ENCODE assay signal across 8 cellular contexts in the genomic region with DNA sequence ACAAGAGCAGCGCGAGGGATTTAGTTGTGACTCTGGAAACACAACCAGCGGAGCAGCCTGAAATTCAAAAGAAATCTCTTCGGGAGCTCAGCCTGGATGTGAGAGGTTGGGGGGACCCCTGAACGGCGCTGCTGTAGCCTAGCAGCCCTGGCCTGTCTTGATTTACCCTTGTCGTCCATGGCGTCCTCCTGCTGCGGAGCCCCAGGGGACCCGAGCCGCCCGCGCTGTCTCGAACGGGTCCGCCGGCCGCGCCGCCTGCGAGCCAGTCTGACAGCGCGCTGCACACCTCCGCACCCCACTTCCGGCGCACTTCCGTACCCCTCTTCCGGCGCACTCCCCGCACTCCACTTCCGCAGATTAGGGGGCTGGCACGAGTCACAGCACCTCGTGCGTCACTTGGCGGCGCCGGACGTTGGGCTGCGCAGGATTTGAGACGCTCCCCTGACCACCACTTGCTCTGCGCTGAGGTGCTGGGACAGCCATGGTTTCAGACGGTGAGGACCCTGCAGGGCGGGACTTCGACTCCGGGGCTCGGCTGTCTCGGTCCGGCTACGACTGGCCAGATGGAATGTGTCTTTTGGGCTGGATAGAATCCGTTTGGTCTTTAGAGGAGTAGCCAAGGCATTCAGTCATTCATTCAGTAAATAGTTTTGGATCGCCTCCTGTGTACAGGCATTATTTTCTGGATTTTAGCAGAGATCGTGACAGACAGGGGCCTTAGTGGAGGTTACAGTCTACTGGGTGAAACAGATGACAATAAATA. TPM values are rescaled to one million over a fixed set of nuclear protein-coding genes. Genes with fewer than 3 reads are reported as not detected.
DNase-seq lines count a peak whose midpoint lies in the region; ATAC-seq, FAIRE-seq and TF ChIP-seq lines count a peak whose summit lies in the region.

A gene (minus strand): TSS at position 308 of the 763 bp plus-strand sequence. CDS start 129 bp downstream, at position 179.
A gene (plus strand): TSS at position 451 of the 763 bp plus-strand sequence. CDS start 31 bp downstream, at position 482.

- CTCF ChIA-PET in AG04449 (lab: Yijun Ruan, JAX) = interaction anchor here (0.9 to 4.6 kb wide), 2 partner anchors 13 to 24 kb away, joined by 3 to 27 read pairs; no protein-coding TSS in a partner anchor

- peak within 1 kb of the TSS; percentile 85 for H3K4me3 ChIP-seq in AG04449 (ENCODE audit: low read depth, low read length)
- H3K4me3 ChIP-seq in WI38 (ENCODE audit: low read depth, low read length) = peak within 1 kb of the TSS; percentile 98
- H3K4me3 ChIP-seq in bronchial epithelial cell (ENCODE audit: low read depth, low read length) = peak within 1 kb of the TSS; percentile 99
- peak within 1 kb of the TSS; percentile 78 for H3K4me3 ChIP-seq in smooth muscle cell

- DNase-seq in AG04449 (ENCODE audit: low read depth, low spot score) (peak; percentile 77), NCI-H2227 treated with DMSO at 0.1 percent for 48 hours (lab: John Stamatoyannopoulos, UW) (peak; percentile 98), bronchial epithelial cell (ENCODE audit: low read depth) (peak; percentile 92), iPS-NIHi11 (ENCODE audit: low spot score) (peak; percentile 100), smooth muscle cell (lab: John Stamatoyannopoulos, UW; ENCODE audit: unreplicated experiment) (peak; percentile 84)

- no peaks in the 10 kb centered on the region for H4K20me1 ChIP-seq in smooth muscle cell (ENCODE audit: low read depth)

- H3K27me3 ChIP-seq in bronchial epithelial cell (ENCODE audit: control insufficient read depth, insufficient read depth, low read length) = no peaks in the 10 kb centered on the region
- no peaks in the 10 kb centered on the region for H3K27me3 ChIP-seq in smooth muscle cell (ENCODE audit: low read depth)

- FAIRE-seq in bronchial epithelial cell (lab: Jason Lieb, UNC) = no peak

- peaks cover 27% of the 10 kb centered on the region for H3K79me2 ChIP-seq in smooth muscle cell (ENCODE audit: low read depth)

- under 1% methylated on average over 51 of the region's 52 CpGs for WGBS in smooth muscle cell (ENCODE audit: low lambda C conversion rate)

- H3F3A ChIP-seq in smooth muscle cell (ENCODE audit: low read depth) = no peaks in the 10 kb centered on the region

- H3K9ac ChIP-seq in smooth muscle cell (ENCODE audit: low read depth) = peak within 1 kb of the TSS; percentile 90

- peak within 1 kb of the TSS; percentile 88 for H2AFZ ChIP-seq in smooth muscle cell (ENCODE audit: low read depth)

- H3K27ac ChIP-seq in smooth muscle cell (ENCODE audit: low read depth) = peak within 1 kb of the TSS; percentile 80

- POLR2A ChIA-PET in AG04449 (lab: Yijun Ruan, JAX) = interaction anchor here (1.4 kb wide), 1 partner anchor 79 kb away, joined by 4 read pairs; a partner anchor contains a TSS

- TF ChIP-seq CTCF in AG04449 (IDR thresholded peaks at IDR 0.05; ENCODE audit: insufficient read depth, low read length, missing control alignments) = no peak
- no peak for TF ChIP-seq CTCF in WI38 (IDR thresholded peaks at IDR 0.05; ENCODE audit: low read depth, low read length)
- no peak for TF ChIP-seq CTCF in bronchial epithelial cell (IDR thresholded peaks at IDR 0.05; ENCODE audit: insufficient read depth, low read length, severe bottlenecking)
- TF ChIP-seq CTCF in smooth muscle cell (IDR thresholded peaks at IDR 0.05; ENCODE audit: borderline replicate concordance, insufficient read depth, poor library complexity, severe bottlenecking) = no peak

- H3K9me3 ChIP-seq in smooth muscle cell (replicated peaks; ENCODE audit: low read depth) = no peaks in the 10 kb centered on the region

- ATAC-seq in GM18907 (IDR thresholded peaks at IDR 0.05; ENCODE audit: unreplicated experiment) (peak; percentile 94), HG03159 (IDR thresholded peaks at IDR 0.05; ENCODE audit: unreplicated experiment) (peak; percentile 95)

- peaks cover 6% of the 10 kb centered on the region for H3K36me3 ChIP-seq in bronchial epithelial cell (ENCODE audit: control insufficient read depth, insufficient read depth, low read length)
- H3K36me3 ChIP-seq in smooth muscle cell (ENCODE audit: low read depth) = peaks cover 3% of the 10 kb centered on the region

- H3K4me2 ChIP-seq in smooth muscle cell = peak within 1 kb of the TSS; percentile 93

- no peaks in the 10 kb centered on the region for H3K4me1 ChIP-seq in smooth muscle cell (ENCODE audit: low read depth)

RNA-seq across cellular contexts. Expression of the first gene that starts in this region (rescaled TPM):
- total RNA-seq in bronchial epithelial cell (36.4 and 47.4 TPM in 2 replicates), smooth muscle cell (81.4 and 87.4 TPM in 2 replicates)
- polyA plus RNA-seq in smooth muscle cell = 45.4 and 47.0 TPM in 2 replicates

RNA-seq across cellular contexts. Expression of the second gene that starts in this region (rescaled TPM):
- total RNA-seq in bronchial epithelial cell (38.7 and 39.2 TPM in 2 replicates), smooth muscle cell (39.5 and 43.2 TPM in 2 replicates)
- polyA plus RNA-seq in smooth muscle cell = 10.8 and 11.3 TPM in 2 replicates

Comparison
In these comparisons a context has a peak if more than half of its experiments do, and no peak if none do; other contexts are left out.
1. Peak in every context shown above with its lines: DNase-seq, ATAC-seq, H3K4me3 ChIP-seq and H3K27ac ChIP-seq.